26 cellular contexts compared by ENCODE assay signal in genomic region chr5:120936652-120937051, GRCh38.
"Had no signal": no experiment of that assay in that cellular context is flagged by ENCODE, and none has a peak within 500 bp of the region (broad histone marks: within the 10 kb centered on the region; RNA-seq: fewer than 3 reads in every experiment).

No MANE protein-coding gene starts in this region.

- H3K4me1 ChIP-seq: adrenal gland, body of pancreas, breast epithelium, Peyer's patch had no signal

- H3K36me3 ChIP-seq: adrenal gland, breast epithelium, Peyer's patch had no signal

- H3K36me3 Mint-ChIP-seq: activated naive CD4-positive, alpha-beta T cell treated with anti-CD3 and anti-CD28 coated beads, Interleukin-2, amount 50 U/mL, for 72 hours; IgD-negative memory B cell had no signal

- H3K4me3 ChIP-seq: adrenal gland, body of pancreas, breast epithelium, Peyer's patch had no signal

- H3K4me1 Mint-ChIP-seq: activated CD4-positive, alpha-beta T cell treated with anti-CD3 and anti-CD28 coated beads, Interleukin-2, amount 10 ng/mL, durations not matched to agents 24 days and 14 days; activated T-helper 17 cell treated with anti-CD3 and anti-CD28 coated beads, Interleukin-2, amount 50 U/mL, for 72 hours; IgD-negative memory B cell had no signal

- DNase-seq: activated CD4-positive, alpha-beta T cell treated with anti-CD3 and anti-CD28 coated beads, Interleukin-2, amount 10 ng/mL, durations not matched to agents 24 days and 14 days; activated CD4-positive, alpha-beta T cell treated with anti-CD3 and anti-CD28 coated beads, Interleukin-2, amount 50 U/mL, for 4 hours; activated CD8-positive, alpha-beta T cell treated with anti-CD3 and anti-CD28 coated beads for 36 hours; activated effector memory CD4-positive, alpha-beta T cell treated with anti-CD3 and anti-CD28 coated beads, Interleukin-2, amount 50 U/mL, for 16 hours; activated naive CD4-positive, alpha-beta T cell treated with anti-CD3 and anti-CD28 coated beads for 36 hours; activated T-cell treated with anti-CD3 and anti-CD28 coated beads, Interleukin-2, amount 50 U/mL, for 1 hour; activated T-cell treated with anti-CD3 and anti-CD28 coated beads, Interleukin-2, amount 50 U/mL, for 72 hours; adrenal gland; body of pancreas; Karpas-422; KBM-7; NCI-H1105; NCI-H1417 treated with DMSO at 0.1 percent for 48 hours; NCI-H187 treated with DMSO at 0.1 percent for 48 hours; NCI-H2081; NCI-H345; NCI-H524 treated with DMSO at 0.1 percent for 48 hours; NK-92 treated with Interleukin-12 subunit alpha and Interleukin-12 subunit beta, amount 100 ng/mL, for 24 hours; PC-3; Peyer's patch; RPMI8226; T1000 had no signal

- H3K27me3 Mint-ChIP-seq: activated CD4-positive, alpha-beta T cell treated with anti-CD3 and anti-CD28 coated beads, Interleukin-2, amount 10 ng/mL, durations not matched to agents 24 days and 14 days; activated CD8-positive, alpha-beta T cell treated with anti-CD3 and anti-CD28 coated beads for 36 hours; activated T-helper 17 cell treated with anti-CD3 and anti-CD28 coated beads, Interleukin-2, amount 50 U/mL, for 72 hours; IgD-negative memory B cell had no signal

- H3K9me3 ChIP-seq: adrenal gland, body of pancreas, breast epithelium, Peyer's patch had no signal

- H3K27ac ChIP-seq: adrenal gland, body of pancreas, breast epithelium, Peyer's patch had no signal

- H3K4me3 Mint-ChIP-seq: activated CD4-positive, alpha-beta T cell treated with anti-CD3 and anti-CD28 coated beads, Interleukin-2, amount 10 ng/mL, durations not matched to agents 24 days and 14 days; activated CD8-positive, alpha-beta T cell treated with anti-CD3 and anti-CD28 coated beads for 36 hours; activated naive CD4-positive, alpha-beta T cell treated with anti-CD3 and anti-CD28 coated beads for 36 hours; activated T-cell treated with anti-CD3 and anti-CD28 coated beads, Interleukin-2, amount 50 U/mL, for 72 hours; activated T-helper 17 cell treated with anti-CD3 and anti-CD28 coated beads, Interleukin-2, amount 50 U/mL, for 72 hours; IgD-negative memory B cell had no signal

- ATAC-seq: activated CD8-positive, alpha-beta T cell treated with anti-CD3 and anti-CD28 coated beads for 36 hours; activated naive CD4-positive, alpha-beta T cell treated with anti-CD3 and anti-CD28 coated beads, Interleukin-2, amount 50 U/mL, for 72 hours; activated T-cell treated with anti-CD3 and anti-CD28 coated beads, Interleukin-2, amount 50 U/mL, for 72 hours; activated T-helper 17 cell treated with anti-CD3 and anti-CD28 coated beads, Interleukin-2, amount 50 U/mL, for 72 hours; body of pancreas; PC-3 had no signal

- H3K9me3 Mint-ChIP-seq: activated CD4-positive, alpha-beta T cell treated with anti-CD3 and anti-CD28 coated beads, Interleukin-2, amount 10 ng/mL, durations not matched to agents 24 days and 14 days had no signal

- H3K27ac Mint-ChIP-seq: activated CD4-positive, alpha-beta T cell treated with anti-CD3 and anti-CD28 coated beads, Interleukin-2, amount 10 ng/mL, durations not matched to agents 24 days and 14 days; activated CD8-positive, alpha-beta T cell treated with anti-CD3 and anti-CD28 coated beads for 36 hours; activated naive CD4-positive, alpha-beta T cell treated with anti-CD3 and anti-CD28 coated beads for 36 hours; activated naive CD4-positive, alpha-beta T cell treated with anti-CD3 and anti-CD28 coated beads, Interleukin-2, amount 50 U/mL, for 72 hours; activated T-cell treated with anti-CD3 and anti-CD28 coated beads, Interleukin-2, amount 50 U/mL, for 72 hours; activated T-helper 17 cell treated with anti-CD3 and anti-CD28 coated beads, Interleukin-2, amount 50 U/mL, for 72 hours had no signal

- H3K27me3 ChIP-seq: adrenal gland, body of pancreas, breast epithelium, Peyer's patch had no signal
